Comparison of ENCODE assay signal across 15 cellular contexts in genomic region chr13:80009760-80010159, GRCh38.
"Had no signal": no experiment of that assay in that cellular context is flagged by ENCODE, and none has a peak within 500 bp of the region (broad histone marks: within the 10 kb centered on the region; RNA-seq: fewer than 3 reads in every experiment).

No MANE protein-coding gene starts in this region.

- H3K27ac ChIP-seq: gastrocnemius medialis, heart right ventricle, lower lobe of right lung, suprapubic skin had no signal

- H3K27me3 ChIP-seq: gastrocnemius medialis, heart right ventricle, suprapubic skin had no signal

- DNase-seq: activated CD4-positive, alpha-beta T cell treated with anti-CD3 and anti-CD28 coated beads, Interleukin-2, amount 50 U/mL, for 1 hour; activated CD8-positive, alpha-beta memory T cell treated with anti-CD3 and anti-CD28 coated beads, Interleukin-2, amount 50 U/mL, for 4 hours; activated effector memory CD4-positive, alpha-beta T cell treated with Interleukin-2 at 50 U/mL for 16 hours; activated naive CD4-positive, alpha-beta T cell treated with anti-CD3 and anti-CD28 coated beads, Interleukin-2, amount 50 U/mL, for 16 hours; activated T-cell treated with anti-CD3 and anti-CD28 coated beads, Interleukin-2, amount 50 U/mL, for 4 hours; erythroblast; gastrocnemius medialis; heart right ventricle; left cardiac atrium; lower lobe of right lung; occipital lobe; stimulated activated naive CD8-positive, alpha-beta T cell treated with anti-CD3 and anti-CD28 coated beads, Interleukin-15, Interleukin-2, amounts not matched to agents 100 U/mL and 50 U/mL, for 24 hours had no signal

- H3K4me3 ChIP-seq: gastrocnemius medialis, heart right ventricle, lower lobe of right lung, suprapubic skin had no signal

- ATAC-seq: activated CD4-positive, CD25-positive, alpha-beta regulatory T cell treated with anti-CD3 and anti-CD28 coated beads, Interleukin-2, amount 50 U/mL, for 24 hours; activated T-cell treated with anti-CD3 and anti-CD28 coated beads, Interleukin-2, amount 50 U/mL, for 4 hours; gastrocnemius medialis; heart right ventricle; left cardiac atrium; natural killer cell treated with Interleukin-12 subunit alpha and Interleukin-12 subunit beta and Interleukin-15 and Interleukin-18, amount 100 ng/mL, for 72 hours; stimulated activated naive CD8-positive, alpha-beta T cell treated with anti-CD3 and anti-CD28 coated beads, Interleukin-15, Interleukin-2, amounts not matched to agents 100 U/mL and 50 U/mL, for 24 hours had no signal
